Comparison of ENCODE assay signal across 10 cellular contexts in the genomic region with DNA sequence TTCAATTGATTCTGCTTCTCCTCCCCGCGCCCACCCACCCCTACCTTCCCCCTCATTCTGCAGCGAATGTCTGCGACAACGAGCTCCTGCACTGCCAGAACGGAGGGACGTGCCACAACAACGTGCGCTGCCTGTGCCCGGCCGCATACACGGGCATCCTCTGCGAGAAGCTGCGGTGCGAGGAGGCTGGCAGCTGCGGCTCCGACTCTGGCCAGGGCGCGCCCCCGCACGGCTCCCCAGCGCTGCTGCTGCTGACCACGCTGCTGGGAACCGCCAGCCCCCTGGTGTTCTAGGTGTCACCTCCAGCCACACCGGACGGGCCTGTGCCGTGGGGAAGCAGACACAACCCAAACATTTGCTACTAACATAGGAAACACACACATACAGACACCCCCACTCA.
DNase-seq lines count a peak whose midpoint lies in the region; FAIRE-seq and TF ChIP-seq lines count a peak whose summit lies in the region.
"Had no signal": no experiment of that assay in that cellular context is flagged by ENCODE, and none has a peak within 500 bp of the region (broad histone marks: within the 10 kb centered on the region; RNA-seq: fewer than 3 reads in every experiment).

No MANE protein-coding gene starts in this region.

- H4K20me1 ChIP-seq in GM23248 (ENCODE audit: insufficient read depth) (no peaks in the 10 kb centered on the region), astrocyte (ENCODE audit: insufficient read depth, low read length) (no peaks in the 10 kb centered on the region)

- in situ Hi-C loops in GM23248 (cut with MboI), result no loop called here

- no peaks in the 10 kb centered on the region for H3K9me3 Mint-ChIP-seq in astrocyte (ENCODE audit: unreplicated experiment)

- TF ChIP-seq CTCF in GM12865 (IDR thresholded peaks at IDR 0.05; ENCODE audit: insufficient read depth, low read depth, low read length, missing control alignments) (no peak), astrocyte (IDR thresholded peaks at IDR 0.05; ENCODE audit: insufficient read depth, low read depth, low read length) (no peak)

- H3K4me1 Mint-ChIP-seq in astrocyte (ENCODE audit: low read depth, unreplicated experiment), result no peaks in the 10 kb centered on the region

- H3K36me3 ChIP-seq in GM23248 (ENCODE audit: low read depth) (no peaks in the 10 kb centered on the region), astrocyte (ENCODE audit: insufficient read depth, low read length) (no peaks in the 10 kb centered on the region)

- peak overlapping the region; percentile 60 for H2AFZ ChIP-seq in GM23248
- H2AFZ ChIP-seq in astrocyte (ENCODE audit: low read depth, low read length), result peak overlapping the region; percentile 70

- H3K4me2 ChIP-seq in GM23248 (ENCODE audit: unreplicated experiment) (peak overlapping the region; percentile 0), astrocyte (ENCODE audit: low read length) (peak overlapping the region; percentile 75)

- H3K27me3 Mint-ChIP-seq in astrocyte (ENCODE audit: low read depth, unreplicated experiment), result no peaks in the 10 kb centered on the region

- H3K4me3 Mint-ChIP-seq in astrocyte (ENCODE audit: unreplicated experiment), result no peak overlapping the region

- no peak for FAIRE-seq in astrocyte (lab: Jason Lieb, UNC)

- H3K36me3 Mint-ChIP-seq in astrocyte (ENCODE audit: low read depth, unreplicated experiment), result no peaks in the 10 kb centered on the region

- H3F3A ChIP-seq in GM23248 (ENCODE audit: insufficient read depth), result no peaks in the 10 kb centered on the region

- WGBS in GM23248 (ENCODE audit: low coverage in 1 of 2, low lambda C conversion rate in 2 of 2, missing lambda C conversion rate in 2 of 2), 2 experiments, result 19 to 22% methylated on average over 23 to 27 of the region's 27 CpGs

- H3K9ac ChIP-seq in GM23248, result no peak overlapping the region
- no peak overlapping the region for H3K9ac ChIP-seq in astrocyte (ENCODE audit: low read length)

- no peaks in the 10 kb centered on the region for H3K27me3 ChIP-seq in GM23248 (replicated peaks; ENCODE audit: insufficient read depth)
- H3K27me3 ChIP-seq in astrocyte (ENCODE audit: insufficient read depth, low read length), result no peaks in the 10 kb centered on the region

- H3K79me2 ChIP-seq in GM23248 (ENCODE audit: insufficient read depth) (no peaks in the 10 kb centered on the region), astrocyte (ENCODE audit: insufficient read depth, low read length) (no peaks in the 10 kb centered on the region)

- H3K9me2 ChIP-seq in GM23248 (ENCODE audit: insufficient read depth), result no peaks in the 10 kb centered on the region

- H3K4me3 ChIP-seq in GM12865 (ENCODE audit: low read depth, low read length) (no peak overlapping the region), GM23248 (peak overlapping the region; percentile 30; the same call in 1 of the 2 replicates), astrocyte (ENCODE audit: insufficient read depth, low read depth, low read length) (no peak overlapping the region)

- H3K4me1 ChIP-seq in GM23248 (ENCODE audit: insufficient read depth), result no peaks in the 10 kb centered on the region
- peaks cover 6% of the 10 kb centered on the region for H3K4me1 ChIP-seq in astrocyte (ENCODE audit: insufficient read depth, low read length)

- DNase-seq in GM12865 (ENCODE audit: low read depth), result peak; percentile 16
- DNase-seq in GM23248, result peak; percentile 44
- peak; percentile 12 for DNase-seq in astrocyte (ENCODE audit: low read depth)
- peak; percentile 7 for DNase-seq in renal cortical epithelial cell (ENCODE audit: low read depth)
- DNase-seq in posterior vena cava (ENCODE audit: low spot score), result no peak
- no peak for DNase-seq in superior temporal gyrus (ENCODE audit: extremely low spot score)
- DNase-seq in iPS-NIHi7 (ENCODE audit: extremely low spot score), result no peak
- no peak for DNase-seq in NCI-H2196 treated with DMSO at 0.1 percent for 48 hours (lab: John Stamatoyannopoulos, UW; ENCODE audit: unreplicated experiment)
- DNase-seq: glutamatergic neuron, NCI-H1092 treated with DMSO at 0.1 percent for 48 hours had no signal

- H3K27ac Mint-ChIP-seq in astrocyte (ENCODE audit: unreplicated experiment), result no peak overlapping the region

- intact Hi-C loops in posterior vena cava (cut with DNase I), result no loop called here

- H3K9me3 ChIP-seq in GM23248 (ENCODE audit: low read depth) (no peaks in the 10 kb centered on the region), astrocyte (ENCODE audit: insufficient read depth, low read depth, low read length) (no peaks in the 10 kb centered on the region)

- H3K27ac ChIP-seq in GM23248 (no peak overlapping the region), astrocyte (ENCODE audit: low read depth, low read length) (no peak overlapping the region)

Comparison
In these comparisons a context has a peak if more than half of its experiments do, and no peak if none do; other contexts are left out.
1. DNase-seq: peak in GM12865 (single experiment), GM23248 (single experiment), astrocyte (single experiment) and renal cortical epithelial cell (single experiment); none in posterior vena cava (single experiment), superior temporal gyrus (single experiment), iPS-NIHi7 (single experiment) and NCI-H2196 treated with DMSO at 0.1 percent for 48 hours (single experiment).